In the genomic region with DNA sequence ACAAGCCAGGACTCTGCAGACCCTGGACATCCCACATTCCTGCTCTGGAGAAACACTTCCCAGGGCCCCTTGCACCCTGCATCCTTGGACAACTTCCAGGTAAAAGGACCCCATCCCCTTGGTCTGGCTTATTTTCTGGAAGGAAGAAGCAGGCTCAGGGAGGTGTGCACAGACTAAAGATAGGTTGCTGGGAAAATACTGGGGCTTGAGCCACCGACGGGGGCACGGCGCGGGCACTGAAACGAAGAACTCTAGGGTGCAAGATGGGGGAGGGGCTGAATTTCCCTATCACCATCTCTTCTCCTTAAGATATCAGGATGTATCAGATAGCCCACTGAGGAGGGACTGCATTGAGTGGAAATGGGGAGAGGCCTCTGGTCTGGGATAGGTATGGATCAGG, we compare ENCODE assay signal across 1 cellular context.
TF ChIP-seq lines count a peak whose summit lies in the region.

No MANE protein-coding gene starts in this region.

TF ChIP-seq in HepG2, 621 proteins besides CTCF, POLR2A, EP300 and RAD21:
- TF ChIP-seq, protein P1, sequence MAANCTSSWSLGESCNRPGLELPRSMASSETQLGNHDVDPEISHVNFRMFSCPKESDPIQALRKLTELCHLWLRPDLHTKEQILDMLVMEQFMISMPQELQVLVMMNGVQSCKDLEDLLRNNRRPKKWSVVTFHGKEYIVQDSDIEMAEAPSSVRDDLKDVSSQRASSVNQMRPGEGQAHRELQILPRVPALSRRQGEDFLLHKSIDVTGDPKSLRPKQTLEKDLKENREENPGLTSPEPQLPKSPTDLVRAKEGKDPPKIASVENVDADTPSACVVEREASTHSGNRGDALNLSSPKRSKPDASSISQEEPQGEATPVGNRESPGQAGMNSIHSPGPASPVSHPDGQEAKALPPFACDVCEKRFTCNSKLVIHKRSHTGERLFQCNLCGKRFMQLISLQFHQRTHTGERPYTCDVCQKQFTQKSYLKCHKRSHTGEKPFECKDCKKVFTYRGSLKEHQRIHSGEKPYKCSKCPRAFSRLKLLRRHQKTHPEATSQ (CRISPR knock-in tag; IDR thresholded peaks at IDR 0.05; ENCODE audit: borderline replicate concordance), result 0 out of 2 replicates have a peak, but pooled peaks have one; percentile 23
- TF ChIP-seq ZNF281 (CRISPR knock-in tag; IDR thresholded peaks at IDR 0.05; ENCODE audit: borderline replicate concordance) (0 out of 2 replicates have a peak, but pooled peaks have one; percentile 21), DMAP1 (CRISPR knock-in tag; IDR thresholded peaks at IDR 0.05) (0 out of 2 replicates have a peak, but pooled peaks have one; percentile 1), ZNF547 (CRISPR knock-in tag; IDR thresholded peaks at IDR 0.05) (0 out of 2 replicates have a peak, but pooled peaks have one; percentile 39), TEAD3 (CRISPR knock-in tag; optimal IDR thresholded peaks at IDR 0.05; ENCODE audit: borderline replicate concordance) (peak; percentile 4), BORCS8-MEF2B (CRISPR knock-in tag; IDR thresholded peaks at IDR 0.05) (0 out of 2 replicates have a peak, but pooled peaks have one; percentile 52), ZNF350 (CRISPR knock-in tag; IDR thresholded peaks at IDR 0.05; ENCODE audit: borderline replicate concordance, low read depth) (peak; percentile 10; the same call in 1 of the 2 replicates), ZNF556 (CRISPR knock-in tag; IDR thresholded peaks at IDR 0.05; ENCODE audit: borderline replicate concordance) (no peak)
- TF ChIP-seq, protein P2, sequence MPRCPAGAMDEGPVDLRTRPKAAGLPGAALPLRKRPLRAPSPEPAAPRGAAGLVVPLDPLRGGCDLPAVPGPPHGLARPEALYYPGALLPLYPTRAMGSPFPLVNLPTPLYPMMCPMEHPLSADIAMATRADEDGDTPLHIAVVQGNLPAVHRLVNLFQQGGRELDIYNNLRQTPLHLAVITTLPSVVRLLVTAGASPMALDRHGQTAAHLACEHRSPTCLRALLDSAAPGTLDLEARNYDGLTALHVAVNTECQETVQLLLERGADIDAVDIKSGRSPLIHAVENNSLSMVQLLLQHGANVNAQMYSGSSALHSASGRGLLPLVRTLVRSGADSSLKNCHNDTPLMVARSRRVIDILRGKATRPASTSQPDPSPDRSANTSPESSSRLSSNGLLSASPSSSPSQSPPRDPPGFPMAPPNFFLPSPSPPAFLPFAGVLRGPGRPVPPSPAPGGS (CRISPR knock-in tag; IDR thresholded peaks at IDR 0.05), result peak; percentile 74; the same call in 1 of the 2 replicates
- TF ChIP-seq, protein P3, sequence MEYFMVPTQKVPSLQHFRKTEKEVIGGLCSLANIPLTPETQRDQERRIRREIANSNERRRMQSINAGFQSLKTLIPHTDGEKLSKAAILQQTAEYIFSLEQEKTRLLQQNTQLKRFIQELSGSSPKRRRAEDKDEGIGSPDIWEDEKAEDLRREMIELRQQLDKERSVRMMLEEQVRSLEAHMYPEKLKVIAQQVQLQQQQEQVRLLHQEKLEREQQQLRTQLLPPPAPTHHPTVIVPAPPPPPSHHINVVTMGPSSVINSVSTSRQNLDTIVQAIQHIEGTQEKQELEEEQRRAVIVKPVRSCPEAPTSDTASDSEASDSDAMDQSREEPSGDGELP (IDR thresholded peaks at IDR 0.05; ENCODE audit: borderline replicate concordance, low read depth), result no peak
- TF ChIP-seq, protein P4, sequence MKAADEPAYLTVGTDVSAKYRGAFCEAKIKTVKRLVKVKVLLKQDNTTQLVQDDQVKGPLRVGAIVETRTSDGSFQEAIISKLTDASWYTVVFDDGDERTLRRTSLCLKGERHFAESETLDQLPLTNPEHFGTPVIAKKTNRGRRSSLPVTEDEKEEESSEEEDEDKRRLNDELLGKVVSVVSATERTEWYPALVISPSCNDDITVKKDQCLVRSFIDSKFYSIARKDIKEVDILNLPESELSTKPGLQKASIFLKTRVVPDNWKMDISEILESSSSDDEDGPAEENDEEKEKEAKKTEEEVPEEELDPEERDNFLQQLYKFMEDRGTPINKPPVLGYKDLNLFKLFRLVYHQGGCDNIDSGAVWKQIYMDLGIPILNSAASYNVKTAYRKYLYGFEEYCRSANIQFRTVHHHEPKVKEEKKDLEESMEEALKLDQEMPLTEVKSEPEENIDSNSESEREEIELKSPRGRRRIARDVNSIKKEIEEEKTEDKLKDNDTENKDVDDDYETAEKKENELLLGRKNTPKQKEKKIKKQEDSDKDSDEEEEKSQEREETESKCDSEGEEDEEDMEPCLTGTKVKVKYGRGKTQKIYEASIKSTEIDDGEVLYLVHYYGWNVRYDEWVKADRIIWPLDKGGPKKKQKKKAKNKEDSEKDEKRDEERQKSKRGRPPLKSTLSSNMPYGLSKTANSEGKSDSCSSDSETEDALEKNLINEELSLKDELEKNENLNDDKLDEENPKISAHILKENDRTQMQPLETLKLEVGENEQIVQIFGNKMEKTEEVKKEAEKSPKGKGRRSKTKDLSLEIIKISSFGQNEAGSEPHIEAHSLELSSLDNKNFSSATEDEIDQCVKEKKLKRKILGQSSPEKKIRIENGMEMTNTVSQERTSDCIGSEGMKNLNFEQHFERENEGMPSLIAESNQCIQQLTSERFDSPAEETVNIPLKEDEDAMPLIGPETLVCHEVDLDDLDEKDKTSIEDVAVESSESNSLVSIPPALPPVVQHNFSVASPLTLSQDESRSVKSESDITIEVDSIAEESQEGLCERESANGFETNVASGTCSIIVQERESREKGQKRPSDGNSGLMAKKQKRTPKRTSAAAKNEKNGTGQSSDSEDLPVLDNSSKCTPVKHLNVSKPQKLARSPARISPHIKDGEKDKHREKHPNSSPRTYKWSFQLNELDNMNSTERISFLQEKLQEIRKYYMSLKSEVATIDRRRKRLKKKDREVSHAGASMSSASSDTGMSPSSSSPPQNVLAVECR (CRISPR knock-in tag; IDR thresholded peaks at IDR 0.05; ENCODE audit: borderline replicate concordance), result no peak
- TF ChIP-seq, protein P5, sequence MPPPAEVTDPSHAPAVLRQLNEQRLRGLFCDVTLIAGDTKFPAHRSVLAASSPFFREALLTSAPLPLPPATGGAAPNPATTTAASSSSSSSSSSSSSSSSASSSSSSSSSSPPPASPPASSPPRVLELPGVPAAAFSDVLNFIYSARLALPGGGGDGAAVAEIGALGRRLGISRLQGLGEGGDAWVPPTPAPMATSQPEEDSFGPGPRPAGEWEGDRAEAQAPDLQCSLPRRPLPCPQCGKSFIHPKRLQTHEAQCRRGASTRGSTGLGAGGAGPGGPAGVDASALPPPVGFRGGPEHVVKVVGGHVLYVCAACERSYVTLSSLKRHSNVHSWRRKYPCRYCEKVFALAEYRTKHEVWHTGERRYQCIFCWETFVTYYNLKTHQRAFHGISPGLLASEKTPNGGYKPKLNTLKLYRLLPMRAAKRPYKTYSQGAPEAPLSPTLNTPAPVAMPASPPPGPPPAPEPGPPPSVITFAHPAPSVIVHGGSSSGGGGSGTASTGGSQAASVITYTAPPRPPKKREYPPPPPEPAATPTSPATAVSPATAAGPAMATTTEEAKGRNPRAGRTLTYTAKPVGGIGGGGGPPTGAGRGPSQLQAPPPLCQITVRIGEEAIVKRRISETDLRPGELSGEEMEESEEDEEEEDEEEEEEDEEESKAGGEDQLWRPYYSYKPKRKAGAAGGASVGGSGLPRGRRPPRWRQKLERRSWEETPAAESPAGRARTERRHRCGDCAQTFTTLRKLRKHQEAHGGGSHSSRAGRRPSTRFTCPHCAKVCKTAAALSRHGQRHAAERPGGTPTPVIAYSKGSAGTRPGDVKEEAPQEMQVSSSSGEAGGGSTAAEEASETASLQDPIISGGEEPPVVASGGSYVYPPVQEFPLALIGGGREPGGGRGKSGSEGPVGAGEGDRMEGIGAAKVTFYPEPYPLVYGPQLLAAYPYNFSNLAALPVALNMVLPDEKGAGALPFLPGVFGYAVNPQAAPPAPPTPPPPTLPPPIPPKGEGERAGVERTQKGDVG (CRISPR knock-in tag; IDR thresholded peaks at IDR 0.05; ENCODE audit: borderline replicate concordance), result 0 out of 2 replicates have a peak, but pooled peaks have one; percentile 42
